Comparison of ENCODE assay signal across 8 cellular contexts in the genomic region with DNA sequence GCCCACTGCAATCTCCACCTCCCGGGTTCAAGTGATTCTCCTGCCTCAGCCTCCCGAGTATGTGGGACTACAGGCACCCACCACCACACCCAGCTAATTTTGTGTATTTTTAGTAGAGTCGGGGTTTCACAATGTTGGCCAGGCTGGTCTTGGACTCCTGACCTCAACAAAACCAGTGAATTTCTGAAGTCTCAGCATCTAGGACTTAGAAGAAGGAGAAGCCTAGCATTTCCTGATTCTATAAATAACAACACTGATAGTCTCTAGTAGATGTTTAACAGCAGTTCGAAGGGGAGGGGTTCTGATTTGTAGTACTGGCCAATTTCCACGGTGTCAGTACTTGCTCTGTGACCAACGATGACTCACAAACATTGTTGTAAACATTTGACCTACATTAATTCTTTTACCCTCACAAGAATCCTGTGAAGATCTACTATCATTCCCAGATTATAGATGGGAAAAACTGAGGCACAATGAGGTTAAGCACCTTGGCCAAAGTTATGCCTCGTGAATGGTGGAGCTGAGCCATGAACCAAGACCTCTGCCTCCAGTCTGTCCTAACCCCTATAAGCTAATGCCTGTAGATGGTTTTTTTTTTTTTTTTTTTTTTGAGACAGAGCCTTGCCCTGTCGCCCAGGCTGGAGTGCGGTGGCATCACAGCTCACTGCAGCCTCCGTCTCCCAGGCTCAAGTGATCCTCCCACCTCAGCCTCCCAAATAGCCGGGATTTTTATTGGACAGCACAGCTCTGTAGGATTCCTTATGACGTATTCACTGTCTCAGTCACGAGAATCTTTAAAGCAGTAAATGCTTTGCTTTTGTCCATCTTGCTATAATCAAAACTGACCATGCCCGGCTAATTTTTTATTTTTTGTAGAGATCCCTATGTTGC. TPM values are rescaled to one million over a fixed set of nuclear protein-coding genes. Genes with fewer than 3 reads are reported as not detected.
A peak's percentile ranks its signal among the peaks of the same experiment; 100 is the strongest.
DNase-seq lines count a peak whose midpoint lies in the region; ATAC-seq, FAIRE-seq and TF ChIP-seq lines count a peak whose summit lies in the region.

No MANE protein-coding gene starts in this region.

- ATAC-seq in A549 (peak; percentile 70 to 79), upper lobe of left lung (ENCODE audit: low FRiP score in 2 of 2) (peak; percentile 76 to 80), GM23338 (no peak)

- POLR2A ChIA-PET in A549 (lab: Yijun Ruan, JAX): no interaction called here

- no peak overlapping the region for H3K9ac ChIP-seq in adipocyte (ENCODE audit: low read length)

- no peaks in the 10 kb centered on the region for H3K79me2 ChIP-seq in GM23338 (replicated peaks; ENCODE audit: insufficient read depth)

- intact Hi-C loops in ovary (cut with DNase I): no loop called here

- peaks cover 7% of the 10 kb centered on the region for H3K27me3 Mint-ChIP-seq in glutamatergic neuron (ENCODE audit: unreplicated experiment)
- peaks cover 10% of the 10 kb centered on the region for H3K27me3 Mint-ChIP-seq in GM23338 (ENCODE audit: insufficient read depth, low read depth, poor library complexity)

- TF ChIP-seq EP300 in A549 (IDR thresholded peaks at IDR 0.05) (no peak), upper lobe of left lung (IDR thresholded peaks at IDR 0.05) (no peak), ovary (IDR thresholded peaks at IDR 0.05) (no peak)

- H3K27me3 ChIP-seq in adipocyte (replicated peaks; ENCODE audit: control insufficient read depth, insufficient read depth, low read length) (no peaks in the 10 kb centered on the region), upper lobe of left lung (no peaks in the 10 kb centered on the region), ovary (no peaks in the 10 kb centered on the region), GM23338 (ENCODE audit: insufficient read depth) (no peaks in the 10 kb centered on the region)

- H3K4me1 ChIP-seq in A549: peaks cover 38% of the 10 kb centered on the region
- peaks cover 33% of the 10 kb centered on the region for H3K4me1 ChIP-seq in adipocyte (ENCODE audit: control insufficient read depth, insufficient read depth, low read length)
- H3K4me1 ChIP-seq in upper lobe of left lung: peaks cover 15 to 34% (median 26%) of the 10 kb centered on the region in 4 donors
- peaks cover 2% of the 10 kb centered on the region for H3K4me1 ChIP-seq in ovary (ENCODE audit: insufficient read depth)
- peaks cover 6% of the 10 kb centered on the region; the same call in 1 of the 2 replicates for H3K4me1 ChIP-seq in GM23338 (ENCODE audit: insufficient read depth)

- no peak for TF ChIP-seq RAD21 in A549 (conservative IDR thresholded peaks at IDR 0.05 in 1 of 2, IDR thresholded peaks at IDR 0.05 in 1 of 2)

- peaks cover 3% of the 10 kb centered on the region; the same call in 1 of the 2 replicates for H3F3A ChIP-seq in GM23338 (replicated peaks; ENCODE audit: low read depth)

- no peaks in the 10 kb centered on the region for H4K20me1 ChIP-seq in GM23338 (replicated peaks; ENCODE audit: insufficient read depth)

- DNase-seq in A549 (ENCODE audit: low read depth in 1 of 2, low spot score in 1 of 2) (peak; percentile 63 to 91), HS-5 (ENCODE audit: low read depth) (peak; percentile 89), adipocyte (ENCODE audit: low read depth) (peak; percentile 75), upper lobe of left lung (no peak), ovary (no peak), glutamatergic neuron (no peak), GM23338 (ENCODE audit: low spot score) (no peak)

- no peaks in the 10 kb centered on the region for H3K9me3 ChIP-seq in A549
- H3K9me3 ChIP-seq in adipocyte (ENCODE audit: control insufficient read depth, low read length): no peaks in the 10 kb centered on the region
- H3K9me3 ChIP-seq in upper lobe of left lung: no peaks in the 10 kb centered on the region
- no peaks in the 10 kb centered on the region for H3K9me3 ChIP-seq in ovary

- WGBS in A549 (ENCODE audit: missing lambda C conversion rate): 42% methylated on average over 14 of the region's 14 CpGs
- WGBS in upper lobe of left lung, 2 donors: 60 to 67% methylated on average over 11 to 14 of the region's 14 CpGs
- WGBS in ovary, 3 donors: 65 to 69% (median 68%) methylated on average over 14 of the region's 14 CpGs

- TF ChIP-seq CTCF in A549 (IDR thresholded peaks at IDR 0.05): no peak
- TF ChIP-seq CTCF in upper lobe of left lung (IDR thresholded peaks at IDR 0.05): no peak
- TF ChIP-seq CTCF in ovary (IDR thresholded peaks at IDR 0.05): no peak
- TF ChIP-seq CTCF in glutamatergic neuron (IDR thresholded peaks at IDR 0.05; ENCODE audit: partially characterized antibody, unreplicated experiment): no peak
- no peak for TF ChIP-seq CTCF in GM23338 (conservative IDR thresholded peaks at IDR 0.05; ENCODE audit: low read depth in 2 of 2)

- CTCF ChIA-PET in A549 (lab: Yijun Ruan, JAX): interaction anchor here (1.1 to 4.6 kb wide), 3 partner anchors 15 to 120 kb away, joined by 3 to 29 read pairs (median 4); no protein-coding TSS in a partner anchor

- no peak overlapping the region for H3K27ac Mint-ChIP-seq in glutamatergic neuron (ENCODE audit: unreplicated experiment)
- no peak overlapping the region for H3K27ac Mint-ChIP-seq in GM23338

- H3K9me2 ChIP-seq in GM23338 (ENCODE audit: insufficient read depth): no peaks in the 10 kb centered on the region

- H3K4me3 Mint-ChIP-seq in glutamatergic neuron (ENCODE audit: unreplicated experiment) (no peak overlapping the region), GM23338 (no peak overlapping the region)

- no peaks in the 10 kb centered on the region for H3K36me3 Mint-ChIP-seq in glutamatergic neuron (ENCODE audit: unreplicated experiment)
- no peaks in the 10 kb centered on the region; the same call in 2 of the 3 replicates for H3K36me3 Mint-ChIP-seq in GM23338 (ENCODE audit: low read depth)

- no peak overlapping the region for H2AFZ ChIP-seq in GM23338

- peaks cover 4% of the 10 kb centered on the region for H3K9me3 Mint-ChIP-seq in glutamatergic neuron (ENCODE audit: unreplicated experiment)
- no peaks in the 10 kb centered on the region for H3K9me3 Mint-ChIP-seq in GM23338

- H3K4me2 ChIP-seq in A549 (peak overlapping the region; percentile 73), GM23338 (no peak overlapping the region)

- peak overlapping the region; percentile 36 to 64; a peak in 5 of 6 replicates for H3K27ac ChIP-seq in A549
- H3K27ac ChIP-seq in upper lobe of left lung: peak overlapping the region; percentile 50 to 81 (median 70)
- H3K27ac ChIP-seq in ovary: peak overlapping the region in 1 of 2 donors; percentile 23
- no peak overlapping the region for H3K27ac ChIP-seq in GM23338 (ENCODE audit: low read depth)

- TF ChIP-seq POLR2A in A549 (IDR thresholded peaks at IDR 0.05; ENCODE audit: low read length): no peak
- TF ChIP-seq POLR2A in upper lobe of left lung (IDR thresholded peaks at IDR 0.05): no peak
- no peak for TF ChIP-seq POLR2A in ovary (IDR thresholded peaks at IDR 0.05)

- H3K36me3 ChIP-seq in adipocyte (ENCODE audit: control insufficient read depth, insufficient read depth, low read length, severe bottlenecking): no peaks in the 10 kb centered on the region
- peaks cover 0 to 26% (median 5%) of the 10 kb centered on the region in 4 donors for H3K36me3 ChIP-seq in upper lobe of left lung
- no peaks in the 10 kb centered on the region for H3K36me3 ChIP-seq in ovary
- H3K36me3 ChIP-seq in GM23338 (ENCODE audit: insufficient read depth): no peaks in the 10 kb centered on the region

- peak; percentile 79 for FAIRE-seq in A549 (lab: Jason Lieb, UNC)
- peak; percentile 87 for FAIRE-seq in islet of Langerhans (lab: Jason Lieb, UNC)

- H3K4me3 ChIP-seq in A549 (no peak overlapping the region), adipocyte (ENCODE audit: low read length) (peak overlapping the region; percentile 59), upper lobe of left lung (no peak overlapping the region), ovary (no peak overlapping the region), GM23338 (no peak overlapping the region)

- H3K4me1 Mint-ChIP-seq in glutamatergic neuron (ENCODE audit: low read depth, unreplicated experiment) (no peaks in the 10 kb centered on the region), GM23338 (peaks cover 5% of the 10 kb centered on the region; the same call in 2 of the 3 replicates)

TF ChIP-seq in A549, 52 proteins besides CTCF, POLR2A, EP300 and RAD21 (continues in another document):
- TF ChIP-seq MAFK (IDR thresholded peaks at IDR 0.05; ENCODE audit: partially characterized antibody) (peak; percentile 70), NR3C1 (IDR thresholded peaks at IDR 0.05) (no peak), NFE2L2 (conservative IDR thresholded peaks at IDR 0.05; ENCODE audit: low read length) (no peak), PHF8 (IDR thresholded peaks at IDR 0.05; ENCODE audit: borderline replicate concordance, low read depth) (no peak), JUNB (IDR thresholded peaks at IDR 0.05) (0 out of 2 replicates have a peak, but pooled peaks have one; percentile 17), CBX8 (IDR thresholded peaks at IDR 0.05) (no peak), BHLHE40 (IDR thresholded peaks at IDR 0.05; ENCODE audit: low read depth, low read length) (no peak), HOXB13 (CRISPR knock-in tag; IDR thresholded peaks at IDR 0.05; ENCODE audit: low read depth) (no peak)

RNA-seq across cellular contexts. Expression of a gene that starts 5.2 kb away (rescaled TPM):
- polyA plus RNA-seq in A549 (2011; rRNA removed): 27.5 and 30.9 TPM in 2 replicates
- 31.5 and 35.6 TPM in 2 replicates for polyA plus RNA-seq in A549 (2012; cell fraction: cytosol; rRNA removed)
- polyA plus RNA-seq in A549 (2012; cell fraction: nucleus; rRNA removed): 40.7 and 47.8 TPM in 2 replicates
- 13.5 to 17.5 TPM (median 16.0 TPM) in 3 replicates for polyA plus RNA-seq in A549 (2017; fragmentation: RNase III; extraction: RNeasy Plus Mini Kit Qiagen cat#74134 plus additional on column Dnase treatment)
- 17.8 and 26.6 TPM in 2 replicates for polyA minus RNA-seq in A549 (2011; rRNA and poly(A)+ RNA removed)
- 10 to 100 TPM; 62.7 to 98.5 (median 79.5) TPM for total RNA-seq in upper lobe of left lung
- total RNA-seq in ovary: 10 to 100 TPM; 17.8 to 46.7 (median 24.5) TPM
- 10 to 100 TPM; 26.6 to 44.5 TPM for polyA plus RNA-seq in ovary
- 3.7 TPM for total RNA-seq in glutamatergic neuron (ENCODE audit: unreplicated experiment)
- total RNA-seq in GM23338 (2014; rRNA removed; shearing (Covaris generic)): 18.9 and 19.5 TPM in 2 replicates
- 5.6 and 5.9 TPM in 2 replicates for polyA plus RNA-seq in GM23338 (2016; fragmentation: Nextera tagmentation; extraction: Ambion mirVana)

Comparison
In these comparisons a context has a peak if more than half of its experiments do, and no peak if none do; other contexts are left out.
1. DNase-seq: peak in A549 (2 of 2), HS-5 (single experiment) and adipocyte (single experiment); none in upper lobe of left lung (0 of 2), ovary (0 of 5), glutamatergic neuron (single experiment) and GM23338 (single experiment).